In the genomic region with DNA sequence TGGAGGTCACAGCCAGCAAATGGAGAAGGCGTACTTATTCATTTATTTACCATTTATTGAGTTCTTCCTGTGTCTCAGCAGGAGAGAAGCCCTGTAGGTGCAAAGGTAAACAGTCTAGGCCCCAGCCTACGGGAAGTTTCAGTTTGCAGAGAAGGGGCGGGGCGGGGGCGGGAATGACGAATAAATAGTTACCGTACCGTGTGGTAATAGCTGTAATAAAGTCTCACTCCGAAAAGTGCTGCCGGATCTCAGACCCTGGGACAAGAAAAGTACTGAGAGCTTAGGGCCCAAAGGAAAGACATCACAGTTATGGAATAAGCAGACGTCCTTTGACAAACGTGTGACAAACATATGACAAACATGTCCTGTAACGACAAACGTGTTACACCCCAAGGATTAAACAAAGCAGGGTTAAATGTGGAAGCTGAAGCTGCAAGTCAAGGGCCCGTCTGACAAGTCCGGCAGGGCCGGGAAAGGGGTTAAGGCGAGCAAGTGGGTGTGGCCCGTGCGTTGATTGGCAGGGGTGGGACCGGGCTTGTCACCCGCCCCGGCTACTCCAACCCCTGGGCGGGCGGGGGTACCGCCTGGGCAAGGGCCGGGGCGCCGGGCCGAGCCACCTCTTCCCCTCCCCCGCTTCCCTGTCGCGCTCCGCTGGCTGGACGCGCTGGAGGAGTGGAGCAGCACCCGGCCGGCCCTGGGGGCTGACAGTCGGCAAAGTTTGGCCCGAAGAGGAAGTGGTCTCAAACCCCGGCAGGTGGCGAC, we compare ENCODE assay signal across 8 cellular contexts. TPM values are rescaled to one million over a fixed set of nuclear protein-coding genes. Genes with fewer than 3 reads are reported as not detected.
DNase-seq lines count a peak whose midpoint lies in the region; ATAC-seq and TF ChIP-seq lines count a peak whose summit lies in the region.

LRP10 (plus strand) TSS at position 541 of the 762 bp plus-strand sequence. CDS start 564 bp downstream, outside the sequence.

- in situ Hi-C loops in KBM-7 (cut with MboI; ENCODE audit: low pct_unique_long_range_greater_than_20kb, low sequenced_read_pairs), result no loop called here

- H3K27me3 ChIP-seq in DND-41 (ENCODE audit: insufficient read depth, low read length, poor library complexity) (no peaks in the 10 kb centered on the region), stomach smooth muscle (ENCODE audit: control insufficient read depth in 1 of 2, insufficient read depth in 2 of 2, low read length in 2 of 2) (no peaks in the 10 kb centered on the region)

- peaks cover 27% of the 10 kb centered on the region for H3K4me1 Mint-ChIP-seq in nephron progenitor cell

- H3K4me2 ChIP-seq in DND-41 (ENCODE audit: insufficient read depth, low read length), result peak within 1 kb of the TSS; percentile 67

- H3K9ac ChIP-seq in DND-41 (ENCODE audit: low read depth, low read length) (peak within 1 kb of the TSS; percentile 64), stomach smooth muscle (ENCODE audit: low read length in 2 of 2) (peak within 1 kb of the TSS; percentile 90 to 91)

- H3K27me3 Mint-ChIP-seq in nephron progenitor cell (ENCODE audit: low read depth, poor library complexity), result no peaks in the 10 kb centered on the region

- H3K4me3 Mint-ChIP-seq in nephron progenitor cell, result peak within 1 kb of the TSS; percentile 87

- H3K4me3 ChIP-seq in DND-41 (ENCODE audit: low read depth in 1 of 2, low read length in 2 of 2), result peak within 1 kb of the TSS; percentile 51 to 62
- H3K4me3 ChIP-seq in fibroblast of the aortic adventitia (ENCODE audit: low read depth, low read length), result peak within 1 kb of the TSS; percentile 86
- H3K4me3 ChIP-seq in stomach smooth muscle (ENCODE audit: low read length in 2 of 2), result peak within 1 kb of the TSS; percentile 81 to 88

- peak; percentile 73 for ATAC-seq in DND-41 (ENCODE audit: insufficient read depth, low read depth)
- peak; percentile 78 for ATAC-seq in GM21737 (IDR thresholded peaks at IDR 0.05; ENCODE audit: unreplicated experiment)

- DNase-seq in DND-41 (peak; percentile 52), KBM-7 (peak; percentile 94), RPMI8226 (peak; percentile 90), fibroblast of the aortic adventitia (ENCODE audit: low read depth) (peak; percentile 84), nephron progenitor cell (peak; percentile 95)
- peak; percentile 69 for DNase-seq in activated T-helper 9 cell treated with anti-CD3 and anti-CD28 coated beads, Interleukin-2, amount 50 U/mL, for 16 hours (ENCODE audit: low read depth)

- peaks cover 22% of the 10 kb centered on the region for H4K20me1 ChIP-seq in DND-41 (ENCODE audit: insufficient read depth, low read length)

- H3K36me3 ChIP-seq in DND-41 (ENCODE audit: insufficient read depth, low read length) (peaks cover 8% of the 10 kb centered on the region; the same call in 1 of the 2 replicates), stomach smooth muscle (ENCODE audit: control insufficient read depth in 2 of 2, insufficient read depth in 2 of 2, low read length in 2 of 2) (peaks cover 23 to 24% of the 10 kb centered on the region in 2 donors)

- H3K4me1 ChIP-seq in DND-41 (ENCODE audit: insufficient read depth, low read length) (peaks cover 24% of the 10 kb centered on the region), stomach smooth muscle (ENCODE audit: control insufficient read depth, insufficient read depth, low read length) (peaks cover 33% of the 10 kb centered on the region)

- H3K36me3 Mint-ChIP-seq in nephron progenitor cell (ENCODE audit: low read depth), result peaks cover 20% of the 10 kb centered on the region

- H3K9me3 ChIP-seq in DND-41 (ENCODE audit: insufficient read depth, low read length, severe bottlenecking) (no peaks in the 10 kb centered on the region), stomach smooth muscle (ENCODE audit: control insufficient read depth in 2 of 2, low read length in 2 of 2) (no peaks in the 10 kb centered on the region)

- peak within 1 kb of the TSS; percentile 99 for H3K27ac Mint-ChIP-seq in nephron progenitor cell

- H3K27ac ChIP-seq in DND-41 (ENCODE audit: low read length), result peak within 1 kb of the TSS; percentile 81
- peak within 1 kb of the TSS; percentile 96 for H3K27ac ChIP-seq in stomach smooth muscle (ENCODE audit: low read length)

- H2AFZ ChIP-seq in DND-41 (ENCODE audit: low read depth, low read length), result peak within 1 kb of the TSS; percentile 78

- TF ChIP-seq CTCF in DND-41 (IDR thresholded peaks at IDR 0.05; ENCODE audit: borderline replicate concordance, extremely low read depth, low read length, poor library complexity, severe bottlenecking) (no peak), fibroblast of the aortic adventitia (IDR thresholded peaks at IDR 0.05; ENCODE audit: insufficient read depth, low read length) (no peak), nephron progenitor cell (IDR thresholded peaks at IDR 0.05) (no peak)

- no peaks in the 10 kb centered on the region for H3K9me3 Mint-ChIP-seq in nephron progenitor cell

- no peaks in the 10 kb centered on the region for H3K79me2 ChIP-seq in DND-41 (ENCODE audit: insufficient read depth, low read length)

RNA-seq across cellular contexts. Expression of gene LRP10, which starts in this region (rescaled TPM):
- 104 and 107 TPM in 2 replicates for total RNA-seq in fibroblast of the aortic adventitia (ENCODE audit: low replicate concordance)

Comparison
In these comparisons a context has a peak if more than half of its experiments do, and no peak if none do; other contexts are left out.
1. Peak in every context shown above with its lines: DNase-seq, ATAC-seq, H3K4me3 ChIP-seq and H3K27ac ChIP-seq.